8 cellular contexts compared by ENCODE assay signal in genomic region chr5:179698935-179699639, GRCh38. TPM values are rescaled to one million over a fixed set of nuclear protein-coding genes. Genes with fewer than 3 reads are reported as not detected.
DNase-seq lines count a peak whose midpoint lies in the region; ATAC-seq and TF ChIP-seq lines count a peak whose summit lies in the region.

CANX (plus strand) TSS chr5:179698967; CDS start chr5:179705682, 6,715 bp downstream.

- peaks cover 0 to 4% (median 0%) of the 10 kb centered on the region in 5 experiments for H3K9me3 Mint-ChIP-seq in brain
- no peaks in the 10 kb centered on the region for H3K9me3 Mint-ChIP-seq in stimulated activated naive CD8-positive, alpha-beta T cell treated with anti-CD3 and anti-CD28 coated beads, Interleukin-15, amount 100 ng/mL, for 72 hours

- DNase-seq in T-helper 1 cell (no peak), HuH-7.5 (ENCODE audit: low spot score) (peak; percentile 38), kidney epithelial cell (ENCODE audit: low read depth) (no peak), KBM-7 (no peak), NCI-H1092 (lab: John Stamatoyannopoulos, UW) (no peak)
- DNase-seq in stimulated activated naive CD8-positive, alpha-beta T cell treated with anti-CD3 and anti-CD28 coated beads, Interleukin-15, amount 100 ng/mL, for 72 hours = no peak

- H3K4me3 ChIP-seq in kidney epithelial cell (ENCODE audit: low read depth, low read length) = peak within 1 kb of the TSS; percentile 98

- ATAC-seq in stimulated activated naive CD8-positive, alpha-beta T cell treated with anti-CD3 and anti-CD28 coated beads, Interleukin-15, amount 100 ng/mL, for 72 hours = no peak

- intact Hi-C loops in T-helper 1 cell treated with Interleukin-12 subunit alpha and Interleukin-12 subunit beta and Interleukin-4 antibody, amounts not matched to agents 30 ng/mL and 1 ng/mL, for 36 hours (cut with micrococcal nuclease) = loop anchor here (1.0 to 10.0 kb wide), 17 partner anchors 21 to 1547 kb away; partner anchors contain the start of genes CNOT6, HNRNPH1, MAML1 and MRNIP

- in situ Hi-C loops in KBM-7 (cut with MboI; ENCODE audit: low pct_unique_long_range_greater_than_20kb, low sequenced_read_pairs) = no loop called here

- peaks cover 10% of the 10 kb centered on the region for H3K27me3 Mint-ChIP-seq in brain
- H3K27me3 Mint-ChIP-seq in stimulated activated naive CD8-positive, alpha-beta T cell treated with anti-CD3 and anti-CD28 coated beads, Interleukin-15, amount 100 ng/mL, for 72 hours = no peaks in the 10 kb centered on the region

- H3K36me3 Mint-ChIP-seq in brain = peaks cover 42% of the 10 kb centered on the region

- H3K27me3 ChIP-seq in kidney epithelial cell (ENCODE audit: control insufficient read depth, insufficient read depth, low read length) = no peaks in the 10 kb centered on the region

- TF ChIP-seq CTCF in brain (conservative IDR thresholded peaks at IDR 0.05) (no peak), kidney epithelial cell (IDR thresholded peaks at IDR 0.05; ENCODE audit: insufficient read depth, low read length, poor library complexity, severe bottlenecking) (no peak)

- H3K4me3 Mint-ChIP-seq in brain = peak within 1 kb of the TSS; percentile 96 to 100 (median 99)
- H3K4me3 Mint-ChIP-seq in stimulated activated naive CD8-positive, alpha-beta T cell treated with anti-CD3 and anti-CD28 coated beads, Interleukin-15, amount 100 ng/mL, for 72 hours = peak within 1 kb of the TSS; percentile 97

- peak within 1 kb of the TSS; percentile 94 to 100 (median 99) for H3K27ac Mint-ChIP-seq in brain
- peak within 1 kb of the TSS; percentile 97 to 100 for H3K27ac Mint-ChIP-seq in stimulated activated naive CD8-positive, alpha-beta T cell treated with anti-CD3 and anti-CD28 coated beads, Interleukin-15, amount 100 ng/mL, for 72 hours

- no peaks in the 10 kb centered on the region for H3K36me3 ChIP-seq in kidney epithelial cell (ENCODE audit: control insufficient read depth, insufficient read depth, low read length)

- peaks cover 60% of the 10 kb centered on the region for H3K4me1 Mint-ChIP-seq in brain
- peaks cover 58% of the 10 kb centered on the region for H3K4me1 Mint-ChIP-seq in stimulated activated naive CD8-positive, alpha-beta T cell treated with anti-CD3 and anti-CD28 coated beads, Interleukin-15, amount 100 ng/mL, for 72 hours

RNA-seq across cellular contexts. Expression of gene CANX, which starts in this region (rescaled TPM):
- total RNA-seq in T-helper 1 cell treated with Interleukin-12 subunit alpha and Interleukin-12 subunit beta and Interleukin-4 antibody, amounts not matched to agents 30 ng/mL and 1 ng/mL, for 36 hours = 485 and 502 TPM in 2 replicates
- 281 TPM for polyA plus RNA-seq in brain (ENCODE audit: insufficient read depth, low read depth, low replicate concordance)
- total RNA-seq in kidney epithelial cell = 586 and 649 TPM in 2 replicates
